Comparison of ENCODE assay signal across 14 cellular contexts in the genomic region with DNA sequence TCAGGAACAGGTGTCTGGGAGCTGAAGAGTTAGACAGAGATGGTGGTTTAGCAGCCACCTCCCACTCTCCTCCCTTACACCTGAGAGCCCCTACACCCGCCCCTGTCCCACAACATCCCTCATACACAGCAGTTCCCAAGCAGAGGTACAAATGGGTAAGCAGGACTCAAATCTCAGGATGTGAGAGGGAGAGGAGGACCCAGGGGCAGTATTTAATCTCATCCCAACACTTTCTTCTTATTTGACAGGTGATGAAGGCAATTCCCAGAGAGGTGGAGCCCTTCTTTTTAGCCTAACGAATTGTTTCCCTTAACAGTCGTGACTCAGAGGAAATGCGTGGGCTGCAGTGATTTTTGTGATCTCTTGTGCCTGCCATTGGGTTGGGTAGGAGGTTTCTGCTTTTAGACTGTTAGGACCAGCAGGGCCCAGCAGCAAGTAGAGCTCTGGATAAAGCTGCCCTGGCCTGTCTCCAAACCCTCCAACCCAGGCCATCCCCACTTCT.
DNase-seq lines count a peak whose midpoint lies in the region; ATAC-seq lines count a peak whose summit lies in the region.
"Had no signal": no experiment of that assay in that cellular context is flagged by ENCODE, and none has a peak within 500 bp of the region (broad histone marks: within the 10 kb centered on the region; RNA-seq: fewer than 3 reads in every experiment).

No MANE protein-coding gene starts in this region.

- no peaks in the 10 kb centered on the region for H3K9me3 Mint-ChIP-seq in CD4-positive, CD25-positive, alpha-beta regulatory T cell
- H3K9me3 Mint-ChIP-seq: CD4-positive, alpha-beta T cell; central memory CD8-positive, alpha-beta T cell; type B pancreatic cell had no signal

- no peaks in the 10 kb centered on the region for H3K36me3 ChIP-seq in CD4-positive, CD25-positive, alpha-beta regulatory T cell (ENCODE audit: control insufficient read depth, insufficient read depth, low read length)
- H3K36me3 ChIP-seq: heart left ventricle, right lobe of liver had no signal

- H3K4me1 Mint-ChIP-seq in CD4-positive, CD25-positive, alpha-beta regulatory T cell: peaks cover 11 to 25% (median 17%) of the 10 kb centered on the region in 4 donors
- H3K4me1 Mint-ChIP-seq: central memory CD8-positive, alpha-beta T cell had no signal

- no peaks in the 10 kb centered on the region for H3K9me3 ChIP-seq in CD4-positive, CD25-positive, alpha-beta regulatory T cell (ENCODE audit: control insufficient read depth in 2 of 2, low read length in 2 of 2)
- H3K9me3 ChIP-seq: heart left ventricle, right lobe of liver had no signal

- no peaks in the 10 kb centered on the region for H3K27me3 ChIP-seq in CD4-positive, CD25-positive, alpha-beta regulatory T cell (ENCODE audit: control insufficient read depth, insufficient read depth, low read length)
- H3K27me3 ChIP-seq: right lobe of liver had no signal

- peak overlapping the region in 2 of 3 donors; percentile 7 to 84 for H3K27ac Mint-ChIP-seq in CD4-positive, CD25-positive, alpha-beta regulatory T cell
- H3K27ac Mint-ChIP-seq: CD4-positive, alpha-beta T cell; type B pancreatic cell had no signal

- ATAC-seq in CD4-positive, CD25-positive, alpha-beta regulatory T cell (ENCODE audit: low read depth in 2 of 2): no peak
- peak; percentile 39 for ATAC-seq in HG03432 (IDR thresholded peaks at IDR 0.05; ENCODE audit: unreplicated experiment)
- ATAC-seq in HG03521 (IDR thresholded peaks at IDR 0.05; ENCODE audit: unreplicated experiment): no peak
- ATAC-seq in HG03095 (IDR thresholded peaks at IDR 0.05; ENCODE audit: unreplicated experiment): no peak
- ATAC-seq: heart left ventricle, Panc1, right lobe of liver had no signal

- H3K27ac ChIP-seq in CD4-positive, CD25-positive, alpha-beta regulatory T cell (ENCODE audit: insufficient read depth, low read length, poor library complexity, severe bottlenecking): no peak overlapping the region
- H3K27ac ChIP-seq: heart left ventricle, right lobe of liver had no signal

- H3K4me1 ChIP-seq in CD4-positive, CD25-positive, alpha-beta regulatory T cell (ENCODE audit: control insufficient read depth, insufficient read depth, low read length, poor library complexity, severe bottlenecking): peaks cover 7% of the 10 kb centered on the region
- H3K4me1 ChIP-seq: heart left ventricle, right lobe of liver had no signal

- no peaks in the 10 kb centered on the region for H3K27me3 Mint-ChIP-seq in CD4-positive, CD25-positive, alpha-beta regulatory T cell

- no peaks in the 10 kb centered on the region for H3K36me3 Mint-ChIP-seq in CD4-positive, CD25-positive, alpha-beta regulatory T cell
- H3K36me3 Mint-ChIP-seq: type B pancreatic cell had no signal

- no peak overlapping the region for H3K4me3 ChIP-seq in CD4-positive, CD25-positive, alpha-beta regulatory T cell (ENCODE audit: low read depth, low read length)
- H3K4me3 ChIP-seq: heart left ventricle, right lobe of liver had no signal

- H3K4me3 Mint-ChIP-seq in CD4-positive, CD25-positive, alpha-beta regulatory T cell: no peak overlapping the region
- H3K4me3 Mint-ChIP-seq: CD4-positive, alpha-beta T cell; central memory CD8-positive, alpha-beta T cell; type B pancreatic cell had no signal

- DNase-seq in CD4-positive, CD25-positive, alpha-beta regulatory T cell: peak in 1 of 3 donors; percentile 30
- DNase-seq in activated naive CD8-positive, alpha-beta T cell treated with anti-CD3 and anti-CD28 coated beads, Interleukin-2, amount 50 U/mL, for 16 hours (ENCODE audit: low read depth, low spot score): peak; percentile 15
- peak; percentile 52 for DNase-seq in stimulated activated CD4-positive, alpha-beta T cell treated with anti-CD3 and anti-CD28 coated beads, Interleukin-12 subunit alpha, Interleukin-12 subunit beta, amount 100 ng/mL, for 4 hours
- DNase-seq in HuH-7.5 (ENCODE audit: low spot score): no peak
- DNase-seq in pons (ENCODE audit: low spot score): no peak
- DNase-seq: CD4-positive, alpha-beta T cell; heart left ventricle; right lobe of liver had no signal

Comparison
In these comparisons a context has a peak if more than half of its experiments do, and no peak if none do; other contexts are left out.
1. DNase-seq: peak in activated naive CD8-positive, alpha-beta T cell treated with anti-CD3 and anti-CD28 coated beads, Interleukin-2, amount 50 U/mL, for 16 hours (single experiment) and stimulated activated CD4-positive, alpha-beta T cell treated with anti-CD3 and anti-CD28 coated beads, Interleukin-12 subunit alpha, Interleukin-12 subunit beta, amount 100 ng/mL, for 4 hours (single experiment); none in HuH-7.5 (single experiment) and pons (single experiment).